In genomic region chr6:89160693-89161092, GRCh38 we compare ENCODE assay signal across 24 cellular contexts. TPM values are rescaled to one million over a fixed set of nuclear protein-coding genes. Genes with fewer than 3 reads are reported as not detected.
DNase-seq lines count a peak whose midpoint lies in the region; ATAC-seq, FAIRE-seq and TF ChIP-seq lines count a peak whose summit lies in the region.
"Had no signal": no experiment of that assay in that cellular context is flagged by ENCODE, and none has a peak within 500 bp of the region (broad histone marks: within the 10 kb centered on the region; RNA-seq: fewer than 3 reads in every experiment).

No MANE protein-coding gene starts in this region.

- no peaks in the 10 kb centered on the region for H3K27me3 ChIP-seq in ascending aorta
- no peaks in the 10 kb centered on the region for H3K27me3 ChIP-seq in skeletal muscle tissue (ENCODE audit: control insufficient read depth in 3 of 3, insufficient read depth in 3 of 3, low read length in 3 of 3)

- FAIRE-seq in H54 (lab: Jason Lieb, UNC) = peak; percentile 11
- FAIRE-seq: A204.1, GM12892, H1 had no signal

- TF ChIP-seq CTCF in ascending aorta (IDR thresholded peaks at IDR 0.05) (no peak), nephron progenitor cell (IDR thresholded peaks at IDR 0.05) (no peak)

- peaks cover 11 to 42% of the 10 kb centered on the region in 2 donors for H3K36me3 ChIP-seq in ascending aorta
- H3K36me3 ChIP-seq in skeletal muscle tissue (ENCODE audit: control insufficient read depth in 3 of 3, insufficient read depth in 3 of 3, low read length in 3 of 3) = peaks cover 14 to 35% (median 34%) of the 10 kb centered on the region in 3 donors

- no peaks in the 10 kb centered on the region for H3K27me3 Mint-ChIP-seq in memory B cell
- no peaks in the 10 kb centered on the region for H3K27me3 Mint-ChIP-seq in nephron progenitor cell (ENCODE audit: low read depth, poor library complexity)
- H3K27me3 Mint-ChIP-seq: CD8-positive, alpha-beta memory T cell had no signal

- no peak for ATAC-seq in memory B cell (ENCODE audit: low read depth)
- no peak for ATAC-seq in GM18870 (IDR thresholded peaks at IDR 0.05; ENCODE audit: unreplicated experiment)
- ATAC-seq: Panc1 had no signal

- H3K4me3 Mint-ChIP-seq in memory B cell (no peak overlapping the region), nephron progenitor cell (no peak overlapping the region)
- H3K4me3 Mint-ChIP-seq: CD8-positive, alpha-beta memory T cell; HFFc6 had no signal

- intact Hi-C loops in ascending aorta (cut with DNase I) = loop anchor here (1.0 to 5.0 kb wide), 4 partner anchors 13 to 192 kb away; partner anchors contain the start of genes GABRR1, PNRC1 and UBE2J1

- no peaks in the 10 kb centered on the region for H3K9me3 Mint-ChIP-seq in memory B cell
- no peaks in the 10 kb centered on the region for H3K9me3 Mint-ChIP-seq in nephron progenitor cell
- H3K9me3 Mint-ChIP-seq: CD8-positive, alpha-beta memory T cell; HFFc6 had no signal

- peaks cover 5 to 19% of the 10 kb centered on the region in 2 donors for H3K4me1 ChIP-seq in ascending aorta
- H3K4me1 ChIP-seq in skeletal muscle tissue (ENCODE audit: control insufficient read depth in 3 of 3, insufficient read depth in 3 of 3, low read length in 3 of 3) = peaks cover 8 to 21% (median 18%) of the 10 kb centered on the region in 3 donors

- H3K4me3 ChIP-seq in ascending aorta (no peak overlapping the region), skeletal muscle tissue (ENCODE audit: low read length in 3 of 3) (no peak overlapping the region)

- no peak overlapping the region for H3K9ac ChIP-seq in skeletal muscle tissue (ENCODE audit: low read depth in 1 of 3, low read length in 3 of 3)

- H3K27ac ChIP-seq in ascending aorta (peak overlapping the region; percentile 88 to 94), skeletal muscle tissue (ENCODE audit: low read depth, low read length) (peak overlapping the region; percentile 83)
- H3K27ac ChIP-seq: C4-2B had no signal

- H3K36me3 Mint-ChIP-seq in memory B cell (peaks cover 28% of the 10 kb centered on the region), nephron progenitor cell (ENCODE audit: low read depth) (peaks cover 33% of the 10 kb centered on the region)

- H3K4me1 Mint-ChIP-seq in memory B cell (no peaks in the 10 kb centered on the region), nephron progenitor cell (no peaks in the 10 kb centered on the region)

- TF ChIP-seq POLR2A in H54 (IDR thresholded peaks at IDR 0.05; ENCODE audit: low read depth, low read length) = no peak

- H3K9me3 ChIP-seq in ascending aorta (no peaks in the 10 kb centered on the region), skeletal muscle tissue (ENCODE audit: control insufficient read depth in 3 of 3, low read length in 3 of 3) (no peaks in the 10 kb centered on the region)

- H3K27ac Mint-ChIP-seq in memory B cell (peak overlapping the region; percentile 0), nephron progenitor cell (no peak overlapping the region)
- H3K27ac Mint-ChIP-seq: HFFc6 had no signal

- DNase-seq in H54 (ENCODE audit: insufficient read length, low spot score) (no peak), ascending aorta (ENCODE audit: low spot score in 2 of 2) (no peak), memory B cell (ENCODE audit: low spot score in 2 of 2) (no peak), H4 (ENCODE audit: low spot score) (no peak), nephron progenitor cell (no peak), KG1 (lab: John Stamatoyannopoulos, UW) (no peak)
- DNase-seq: Calu3; CD8-positive, alpha-beta memory T cell; DMS153; HFFc6; NCI-H1092 treated with DMSO at 0.1 percent for 48 hours; NCI-H146; NCI-H2029; NCI-H510A; NCI-H774; SIG-M5 had no signal

RNA-seq across cellular contexts. Expression of gene PM20D2, which starts 14.8 kb away (rescaled TPM):
- 8.8 TPM for total RNA-seq in ascending aorta
- total RNA-seq in skeletal muscle tissue = 24.0 TPM
- total RNA-seq in H4 (2014; rRNA removed; shearing (Covaris generic)) = 4.7 and 4.9 TPM in 2 replicates

RNA-seq across cellular contexts. Expression of gene SRSF12, which starts 42.8 kb away (rescaled TPM):
- total RNA-seq in ascending aorta = 0.53 TPM
- total RNA-seq in skeletal muscle tissue = 2.6 TPM
- not detected in 2 replicates for total RNA-seq in H4 (2014; rRNA removed; shearing (Covaris generic))
- total RNA-seq: HFFc6 had no signal

RNA-seq across cellular contexts. Expression of gene GABRR1, which starts 56.5 kb away (rescaled TPM):
- total RNA-seq in ascending aorta (not detected), skeletal muscle tissue (0.52 TPM)
- total RNA-seq in H4 (2014; rRNA removed; shearing (Covaris generic)) = not detected in 2 replicates
- total RNA-seq: Calu3; CD8-positive, alpha-beta memory T cell; G401; HFFc6 had no signal
